ENCODE assay signal across 2 cellular contexts in genomic region chr14:105247026-105247425, GRCh38.
TF ChIP-seq lines count a peak whose summit lies in the region.

No MANE protein-coding gene starts in this region.

TF ChIP-seq in SK-N-SH, 30 proteins besides CTCF, POLR2A, EP300 and RAD21 (continued from another document):
- TF ChIP-seq, protein P1, sequence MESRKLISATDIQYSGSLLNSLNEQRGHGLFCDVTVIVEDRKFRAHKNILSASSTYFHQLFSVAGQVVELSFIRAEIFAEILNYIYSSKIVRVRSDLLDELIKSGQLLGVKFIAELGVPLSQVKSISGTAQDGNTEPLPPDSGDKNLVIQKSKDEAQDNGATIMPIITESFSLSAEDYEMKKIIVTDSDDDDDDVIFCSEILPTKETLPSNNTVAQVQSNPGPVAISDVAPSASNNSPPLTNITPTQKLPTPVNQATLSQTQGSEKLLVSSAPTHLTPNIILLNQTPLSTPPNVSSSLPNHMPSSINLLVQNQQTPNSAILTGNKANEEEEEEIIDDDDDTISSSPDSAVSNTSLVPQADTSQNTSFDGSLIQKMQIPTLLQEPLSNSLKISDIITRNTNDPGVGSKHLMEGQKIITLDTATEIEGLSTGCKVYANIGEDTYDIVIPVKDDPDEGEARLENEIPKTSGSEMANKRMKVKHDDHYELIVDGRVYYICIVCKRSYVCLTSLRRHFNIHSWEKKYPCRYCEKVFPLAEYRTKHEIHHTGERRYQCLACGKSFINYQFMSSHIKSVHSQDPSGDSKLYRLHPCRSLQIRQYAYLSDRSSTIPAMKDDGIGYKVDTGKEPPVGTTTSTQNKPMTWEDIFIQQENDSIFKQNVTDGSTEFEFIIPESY (IDR thresholded peaks at IDR 0.05; ENCODE audit: borderline replicate concordance, low read depth): no peak
- TF ChIP-seq EZH2phosphoT487 (IDR thresholded peaks at IDR 0.05; ENCODE audit: borderline replicate concordance, low read depth) (no peak), TEAD4 (IDR thresholded peaks at IDR 0.05; ENCODE audit: borderline replicate concordance, insufficient read depth) (no peak), SMC3 (IDR thresholded peaks at IDR 0.05; ENCODE audit: low read depth, low read length) (no peak), MEF2A (IDR thresholded peaks at IDR 0.05; ENCODE audit: borderline replicate concordance, low read depth) (no peak), FOXM1 (IDR thresholded peaks at IDR 0.05; ENCODE audit: low read depth) (no peak), NFIC (IDR thresholded peaks at IDR 0.05; ENCODE audit: borderline replicate concordance) (no peak)
- TF ChIP-seq, protein P2, sequence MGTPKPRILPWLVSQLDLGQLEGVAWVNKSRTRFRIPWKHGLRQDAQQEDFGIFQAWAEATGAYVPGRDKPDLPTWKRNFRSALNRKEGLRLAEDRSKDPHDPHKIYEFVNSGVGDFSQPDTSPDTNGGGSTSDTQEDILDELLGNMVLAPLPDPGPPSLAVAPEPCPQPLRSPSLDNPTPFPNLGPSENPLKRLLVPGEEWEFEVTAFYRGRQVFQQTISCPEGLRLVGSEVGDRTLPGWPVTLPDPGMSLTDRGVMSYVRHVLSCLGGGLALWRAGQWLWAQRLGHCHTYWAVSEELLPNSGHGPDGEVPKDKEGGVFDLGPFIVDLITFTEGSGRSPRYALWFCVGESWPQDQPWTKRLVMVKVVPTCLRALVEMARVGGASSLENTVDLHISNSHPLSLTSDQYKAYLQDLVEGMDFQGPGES (IDR thresholded peaks at IDR 0.05; ENCODE audit: low read depth, low read length): no peak
- TF ChIP-seq, protein P3, sequence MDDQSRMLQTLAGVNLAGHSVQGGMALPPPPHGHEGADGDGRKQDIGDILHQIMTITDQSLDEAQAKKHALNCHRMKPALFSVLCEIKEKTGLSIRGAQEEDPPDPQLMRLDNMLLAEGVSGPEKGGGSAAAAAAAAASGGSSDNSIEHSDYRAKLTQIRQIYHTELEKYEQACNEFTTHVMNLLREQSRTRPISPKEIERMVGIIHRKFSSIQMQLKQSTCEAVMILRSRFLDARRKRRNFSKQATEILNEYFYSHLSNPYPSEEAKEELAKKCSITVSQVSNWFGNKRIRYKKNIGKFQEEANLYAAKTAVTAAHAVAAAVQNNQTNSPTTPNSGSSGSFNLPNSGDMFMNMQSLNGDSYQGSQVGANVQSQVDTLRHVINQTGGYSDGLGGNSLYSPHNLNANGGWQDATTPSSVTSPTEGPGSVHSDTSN (IDR thresholded peaks at IDR 0.05): no peak
- TF ChIP-seq, protein P4, sequence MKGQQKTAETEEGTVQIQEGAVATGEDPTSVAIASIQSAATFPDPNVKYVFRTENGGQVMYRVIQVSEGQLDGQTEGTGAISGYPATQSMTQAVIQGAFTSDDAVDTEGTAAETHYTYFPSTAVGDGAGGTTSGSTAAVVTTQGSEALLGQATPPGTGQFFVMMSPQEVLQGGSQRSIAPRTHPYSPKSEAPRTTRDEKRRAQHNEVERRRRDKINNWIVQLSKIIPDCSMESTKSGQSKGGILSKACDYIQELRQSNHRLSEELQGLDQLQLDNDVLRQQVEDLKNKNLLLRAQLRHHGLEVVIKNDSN (IDR thresholded peaks at IDR 0.05; ENCODE audit: borderline replicate concordance, low read depth): no peak

TF ChIP-seq in SK-N-SH treated with all-trans-retinoic acid at 6 μM for 48 hours, 23 proteins besides CTCF, POLR2A, EP300 and RAD21 (continued from another document):
- TF ChIP-seq, protein P5, sequence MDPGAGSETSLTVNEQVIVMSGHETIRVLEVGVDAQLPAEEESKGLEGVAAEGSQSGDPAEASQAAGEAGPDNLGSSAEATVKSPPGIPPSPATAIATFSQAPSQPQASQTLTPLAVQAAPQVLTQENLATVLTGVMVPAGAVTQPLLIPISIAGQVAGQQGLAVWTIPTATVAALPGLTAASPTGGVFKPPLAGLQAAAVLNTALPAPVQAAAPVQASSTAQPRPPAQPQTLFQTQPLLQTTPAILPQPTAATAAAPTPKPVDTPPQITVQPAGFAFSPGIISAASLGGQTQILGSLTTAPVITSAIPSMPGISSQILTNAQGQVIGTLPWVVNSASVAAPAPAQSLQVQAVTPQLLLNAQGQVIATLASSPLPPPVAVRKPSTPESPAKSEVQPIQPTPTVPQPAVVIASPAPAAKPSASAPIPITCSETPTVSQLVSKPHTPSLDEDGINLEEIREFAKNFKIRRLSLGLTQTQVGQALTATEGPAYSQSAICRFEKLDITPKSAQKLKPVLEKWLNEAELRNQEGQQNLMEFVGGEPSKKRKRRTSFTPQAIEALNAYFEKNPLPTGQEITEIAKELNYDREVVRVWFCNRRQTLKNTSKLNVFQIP (CRISPR knock-in tag; IDR thresholded peaks at IDR 0.05; ENCODE audit: borderline replicate concordance, low read depth): no peak
- no peak for TF ChIP-seq ESRRG (CRISPR knock-in tag; IDR thresholded peaks at IDR 0.05)
- no peak for TF ChIP-seq OSR1 (CRISPR knock-in tag; IDR thresholded peaks at IDR 0.05)
- TF ChIP-seq ZC3H10 (CRISPR knock-in tag; IDR thresholded peaks at IDR 0.05): no peak
- no peak for TF ChIP-seq ISL1 (CRISPR knock-in tag; IDR thresholded peaks at IDR 0.05)
- TF ChIP-seq TOX (CRISPR knock-in tag; IDR thresholded peaks at IDR 0.05; ENCODE audit: borderline replicate concordance): no peak
